ENCODE assay signal across 17 cellular contexts in genomic region chr7:32154797-32155196, GRCh38.
A peak's percentile ranks its signal among the peaks of the same experiment; 100 is the strongest.
DNase-seq lines count a peak whose midpoint lies in the region; ATAC-seq lines count a peak whose summit lies in the region.
"Had no signal": no experiment of that assay in that cellular context is flagged by ENCODE, and none has a peak within 500 bp of the region (broad histone marks: within the 10 kb centered on the region; RNA-seq: fewer than 3 reads in every experiment).

No MANE protein-coding gene starts in this region.

- intact Hi-C loops in Right ventricle myocardium inferior (cut with DNase I), result loop anchor here (5.0 to 10.0 kb wide), 2 partner anchors 170 to 272 kb away; no protein-coding TSS in a partner anchor

- ATAC-seq in Right ventricle myocardium inferior (peak; percentile 82), HG02610 (IDR thresholded peaks at IDR 0.05; ENCODE audit: unreplicated experiment) (no peak)
- no peak for ATAC-seq in natural killer cell treated with Interleukin-12 subunit alpha and Interleukin-12 subunit beta and Interleukin-15 and Interleukin-18, amount 100 ng/mL, for 72 hours

- no peak overlapping the region for H3K27ac Mint-ChIP-seq in natural killer cell treated with Interleukin-12 subunit alpha and Interleukin-12 subunit beta and Interleukin-15 and Interleukin-18, amount 100 ng/mL, for 72 hours
- H3K27ac Mint-ChIP-seq: activated B cell treated with CpG ODN at 0.5 μM for 24 hours had no signal

- H3K4me1 Mint-ChIP-seq in natural killer cell treated with Interleukin-12 subunit alpha and Interleukin-12 subunit beta and Interleukin-15 and Interleukin-18, amount 100 ng/mL, for 72 hours (ENCODE audit: low read depth in 2 of 2), result no peaks in the 10 kb centered on the region
- H3K4me1 Mint-ChIP-seq: activated B cell treated with CpG ODN at 0.5 μM for 24 hours had no signal

- H3K9me3 Mint-ChIP-seq in natural killer cell treated with Interleukin-12 subunit alpha and Interleukin-12 subunit beta and Interleukin-15 and Interleukin-18, amount 100 ng/mL, for 72 hours, result peaks cover 4% of the 10 kb centered on the region

- H3K36me3 Mint-ChIP-seq in natural killer cell treated with Interleukin-12 subunit alpha and Interleukin-12 subunit beta and Interleukin-15 and Interleukin-18, amount 100 ng/mL, for 72 hours, result no peaks in the 10 kb centered on the region

- peaks cover 0 to 2% of the 10 kb centered on the region in 2 donors for H3K27me3 Mint-ChIP-seq in natural killer cell treated with Interleukin-12 subunit alpha and Interleukin-12 subunit beta and Interleukin-15 and Interleukin-18, amount 100 ng/mL, for 72 hours
- H3K27me3 Mint-ChIP-seq: activated B cell treated with CpG ODN at 0.5 μM for 24 hours had no signal

- H3K4me3 Mint-ChIP-seq in natural killer cell treated with Interleukin-12 subunit alpha and Interleukin-12 subunit beta and Interleukin-15 and Interleukin-18, amount 100 ng/mL, for 72 hours, result no peak overlapping the region
- H3K4me3 Mint-ChIP-seq: activated B cell treated with CpG ODN at 0.5 μM for 24 hours had no signal

- peak; percentile 42 for DNase-seq in H4 (ENCODE audit: low spot score)
- peak; percentile 62 for DNase-seq in astrocyte of the hippocampus (ENCODE audit: low read depth, low spot score)
- DNase-seq in Right ventricle myocardium inferior (ENCODE audit: missing footprints), result peak; percentile 73
- peak; percentile 29 for DNase-seq in pulmonary artery endothelial cell (ENCODE audit: low read depth, low spot score)
- DNase-seq in amniotic stem cell (lab: John Stamatoyannopoulos, UW), result no peak
- no peak for DNase-seq in Kasumi-1 (lab: John Stamatoyannopoulos, UW)
- DNase-seq in natural killer cell treated with Interleukin-12 subunit alpha and Interleukin-12 subunit beta and Interleukin-15 and Interleukin-18, amount 100 ng/mL, for 72 hours (ENCODE audit: low spot score), result no peak
- DNase-seq: activated B cell treated with CpG ODN at 0.5 μM for 24 hours; activated CD8-positive, alpha-beta memory T cell treated with anti-CD3 and anti-CD28 coated beads, Interleukin-2, amount 50 U/mL, for 4 hours; activated naive CD4-positive, alpha-beta T cell treated with anti-CD3 and anti-CD28 coated beads, Interleukin-2, amount 50 U/mL, for 16 hours; colonic mucosa; esophagus squamous epithelium; NCI-H2081; retina; stimulated activated naive CD4-positive, alpha-beta T cell treated with Interleukin-2 at 50 U/mL for 16 hours; SW 1271 had no signal

Comparison
In these comparisons a context has a peak if more than half of its experiments do, and no peak if none do; other contexts are left out.
1. DNase-seq: peak in H4 (single experiment), astrocyte of the hippocampus (single experiment), Right ventricle myocardium inferior (single experiment) and pulmonary artery endothelial cell (single experiment); none in amniotic stem cell (single experiment), Kasumi-1 (0 of 2) and natural killer cell treated with Interleukin-12 subunit alpha and Interleukin-12 subunit beta and Interleukin-15 and Interleukin-18, amount 100 ng/mL, for 72 hours (single experiment).